ENCODE assay signal across 14 cellular contexts in the genomic region with DNA sequence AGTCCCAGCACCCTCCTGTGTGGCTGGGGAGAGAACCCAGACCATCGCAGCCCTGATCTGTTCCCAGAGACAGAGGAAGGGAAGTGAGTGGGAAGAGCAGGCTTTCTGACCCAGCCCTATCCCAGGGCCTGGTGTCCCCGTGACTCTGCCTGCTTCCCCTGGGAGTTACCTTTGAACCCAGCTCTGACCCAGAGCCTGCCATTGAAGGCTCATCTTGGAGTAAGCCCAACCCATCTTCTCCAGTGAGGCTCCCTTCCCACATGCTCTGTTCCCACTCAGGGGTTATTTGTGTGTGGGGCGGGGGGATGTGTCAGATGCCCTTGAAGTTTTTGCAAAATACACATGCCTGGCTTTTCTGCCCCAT. TPM values are rescaled to one million over a fixed set of nuclear protein-coding genes. Genes with fewer than 3 reads are reported as not detected.
DNase-seq lines count a peak whose midpoint lies in the region; ATAC-seq and TF ChIP-seq lines count a peak whose summit lies in the region.
"Had no signal": no experiment of that assay in that cellular context is flagged by ENCODE, and none has a peak within 500 bp of the region (broad histone marks: within the 10 kb centered on the region; RNA-seq: fewer than 3 reads in every experiment).

No MANE protein-coding gene starts in this region.

- H3K4me3 Mint-ChIP-seq in MCF 10A (ENCODE audit: unreplicated experiment) (no peak overlapping the region), T-helper 17 cell (no peak overlapping the region), glutamatergic neuron (ENCODE audit: unreplicated experiment) (no peak overlapping the region)

- H3K36me3 ChIP-seq in breast epithelium: no peaks in the 10 kb centered on the region
- no peaks in the 10 kb centered on the region for H3K36me3 ChIP-seq in stomach

- intact Hi-C loops in MCF 10A (cut with micrococcal nuclease) (no loop called here), breast epithelium (cut with DNase I; ENCODE audit: low total_unique reads) (no loop called here), stomach (cut with DNase I; ENCODE audit: low total_unique reads) (no loop called here)

- no peaks in the 10 kb centered on the region for H3K9me3 Mint-ChIP-seq in MCF 10A (ENCODE audit: unreplicated experiment)
- H3K9me3 Mint-ChIP-seq in glutamatergic neuron (ENCODE audit: unreplicated experiment): peaks cover 14% of the 10 kb centered on the region

- TF ChIP-seq CTCF in MCF 10A (IDR thresholded peaks at IDR 0.05; ENCODE audit: unreplicated experiment) (no peak), breast epithelium (IDR thresholded peaks at IDR 0.05) (no peak), glutamatergic neuron (IDR thresholded peaks at IDR 0.05; ENCODE audit: partially characterized antibody, unreplicated experiment) (no peak), stomach (IDR thresholded peaks at IDR 0.05) (no peak)

- BruUV-seq in MCF 10A (replicated peaks; lab: Mats Ljungman, UMichigan): no TSS peak

- H3K27ac ChIP-seq in breast epithelium: peak overlapping the region in 1 of 2 donors; percentile 62
- no peak overlapping the region for H3K27ac ChIP-seq in stomach
- H3K27ac ChIP-seq: C4-2B had no signal

- H3K36me3 Mint-ChIP-seq in MCF 10A (ENCODE audit: insufficient read depth, unreplicated experiment): peaks cover 9% of the 10 kb centered on the region
- H3K36me3 Mint-ChIP-seq in T-helper 17 cell (ENCODE audit: low read depth): peaks cover 2% of the 10 kb centered on the region
- no peaks in the 10 kb centered on the region for H3K36me3 Mint-ChIP-seq in glutamatergic neuron (ENCODE audit: unreplicated experiment)

- 57 to 72% (median 70%) methylated on average over 2 to 3 of the region's 3 CpGs for WGBS in stomach, 5 donors

- POLR2A ChIA-PET in MCF 10A (lab: Yijun Ruan, JAX): interaction anchor here (1.0 to 1.8 kb wide), 5 partner anchors 11 to 189 kb away, joined by 3 to 9 read pairs (median 5); a partner anchor contains a TSS

- H3K4me1 Mint-ChIP-seq in MCF 10A (ENCODE audit: insufficient read depth, unreplicated experiment) (peaks cover 38% of the 10 kb centered on the region), T-helper 17 cell (peaks cover 1% of the 10 kb centered on the region), glutamatergic neuron (ENCODE audit: low read depth, unreplicated experiment) (peaks cover 39% of the 10 kb centered on the region)

- H3K27me3 ChIP-seq in breast epithelium: no peaks in the 10 kb centered on the region
- H3K27me3 ChIP-seq in stomach: peaks cover 0 to 57% (median 18%) of the 10 kb centered on the region in 3 donors

- no peaks in the 10 kb centered on the region for H3K9me3 ChIP-seq in breast epithelium
- no peaks in the 10 kb centered on the region for H3K9me3 ChIP-seq in T-helper 17 cell (ENCODE audit: control insufficient read depth, low read length, poor library complexity, severe bottlenecking)
- H3K9me3 ChIP-seq in stomach: no peaks in the 10 kb centered on the region
- H3K9me3 ChIP-seq: SK-N-SH had no signal

- H3K27ac Mint-ChIP-seq in MCF 10A (ENCODE audit: low read depth, unreplicated experiment) (peak overlapping the region; percentile 89), T-helper 17 cell (peak overlapping the region; percentile 53), glutamatergic neuron (ENCODE audit: unreplicated experiment) (peak overlapping the region; percentile 72)

- H3K4me1 ChIP-seq in breast epithelium (no peaks in the 10 kb centered on the region), stomach (no peaks in the 10 kb centered on the region)

- TF ChIP-seq EP300 in stomach (IDR thresholded peaks at IDR 0.05): no peak

- DNase-seq in MCF 10A (ENCODE audit: unreplicated experiment): no peak
- DNase-seq in breast epithelium (ENCODE audit: low spot score in 2 of 2): no peak
- no peak for DNase-seq in T-helper 17 cell
- no peak for DNase-seq in glutamatergic neuron
- peak; percentile 5 for DNase-seq in stomach
- no peak for DNase-seq in NCI-H510A treated with DMSO at 0.1 percent for 48 hours (lab: John Stamatoyannopoulos, UW)
- DNase-seq in GM19238 (ENCODE audit: insufficient read length, low spot score): no peak
- DNase-seq: KG1, NCI-H1436 treated with DMSO at 0.1 percent for 48 hours, NCI-H2081, SK-N-SH had no signal

- H3K27me3 Mint-ChIP-seq in MCF 10A (ENCODE audit: insufficient read depth, unreplicated experiment) (no peaks in the 10 kb centered on the region), T-helper 17 cell (peaks cover 43% of the 10 kb centered on the region), glutamatergic neuron (ENCODE audit: unreplicated experiment) (peaks cover 12% of the 10 kb centered on the region)

- no peak overlapping the region for H3K4me3 ChIP-seq in breast epithelium
- no peak overlapping the region for H3K4me3 ChIP-seq in stomach

- ATAC-seq in T-helper 17 cell (no peak), HG03460 (IDR thresholded peaks at IDR 0.05; ENCODE audit: unreplicated experiment) (no peak)
- ATAC-seq: Right ventricle myocardium inferior had no signal

- CTCF ChIA-PET in MCF 10A (lab: Yijun Ruan, JAX): interaction anchor here (0.8 to 7.6 kb wide), 3 partner anchors 25 to 128 kb away, joined by 3 to 44 read pairs (median 12); no protein-coding TSS in a partner anchor

- TF ChIP-seq POLR2A in breast epithelium (IDR thresholded peaks at IDR 0.05) (no peak), stomach (IDR thresholded peaks at IDR 0.05) (no peak)

RNA-seq across cellular contexts. Expression of a gene that starts 6.0 kb away (rescaled TPM):
- 5.1 and 9.3 TPM in 2 replicates for total RNA-seq in MCF 10A (2022)
- total RNA-seq in breast epithelium: 1 to 10 TPM in 2 of 3 donors, under 1 TPM in 1; 0.16 to 8.0 (median 3.9) TPM
- 1 to 10 TPM in 1 of 2 donors, under 1 TPM in 1; 0.65 to 1.1 TPM for total RNA-seq in T-helper 17 cell
- total RNA-seq in glutamatergic neuron (ENCODE audit: unreplicated experiment): 39.9 TPM
- 1 to 10 TPM in 2 of 5 donors, under 1 TPM in 2, not detected in 1; 0.14 to 8.8 (median 2.7) TPM for total RNA-seq in stomach
- polyA plus RNA-seq in stomach: 1 to 10 TPM in 1 of 3 donors, under 1 TPM in 1, not detected in 1; 0.31 to 2.1 TPM

RNA-seq across cellular contexts. Expression of a gene that starts 46.0 kb away (rescaled TPM):
- total RNA-seq in MCF 10A (2022) (not detected in 2 replicates), breast epithelium (not detected), T-helper 17 cell (not detected), glutamatergic neuron (ENCODE audit: unreplicated experiment) (77.3 TPM), stomach (under 1 TPM in 1 of 5 donors, not detected in 4; 0.18 TPM)
- polyA plus RNA-seq in stomach: under 1 TPM in 1 of 3 donors, not detected in 2; 0.08 TPM
- total RNA-seq: Right ventricle myocardium inferior had no signal
- polyA plus RNA-seq: SK-N-SH had no signal

Comparison
In these comparisons a context has a peak if more than half of its experiments do, and no peak if none do; other contexts are left out.
1. RNA of a gene that starts 46.0 kb away (total RNA-seq): 77.3 TPM in glutamatergic neuron (single experiment); not detected in MCF 10A, not detected in breast epithelium, not detected in T-helper 17 cell and 0.18 TPM in stomach; every median in the first group is over 10 times any median in the second.
2. Peak in every context shown above with its lines, with median percentiles within 50 percentile points of each other: H3K27ac Mint-ChIP-seq.